ENCODE assay signal across 8 cellular contexts in the genomic region with DNA sequence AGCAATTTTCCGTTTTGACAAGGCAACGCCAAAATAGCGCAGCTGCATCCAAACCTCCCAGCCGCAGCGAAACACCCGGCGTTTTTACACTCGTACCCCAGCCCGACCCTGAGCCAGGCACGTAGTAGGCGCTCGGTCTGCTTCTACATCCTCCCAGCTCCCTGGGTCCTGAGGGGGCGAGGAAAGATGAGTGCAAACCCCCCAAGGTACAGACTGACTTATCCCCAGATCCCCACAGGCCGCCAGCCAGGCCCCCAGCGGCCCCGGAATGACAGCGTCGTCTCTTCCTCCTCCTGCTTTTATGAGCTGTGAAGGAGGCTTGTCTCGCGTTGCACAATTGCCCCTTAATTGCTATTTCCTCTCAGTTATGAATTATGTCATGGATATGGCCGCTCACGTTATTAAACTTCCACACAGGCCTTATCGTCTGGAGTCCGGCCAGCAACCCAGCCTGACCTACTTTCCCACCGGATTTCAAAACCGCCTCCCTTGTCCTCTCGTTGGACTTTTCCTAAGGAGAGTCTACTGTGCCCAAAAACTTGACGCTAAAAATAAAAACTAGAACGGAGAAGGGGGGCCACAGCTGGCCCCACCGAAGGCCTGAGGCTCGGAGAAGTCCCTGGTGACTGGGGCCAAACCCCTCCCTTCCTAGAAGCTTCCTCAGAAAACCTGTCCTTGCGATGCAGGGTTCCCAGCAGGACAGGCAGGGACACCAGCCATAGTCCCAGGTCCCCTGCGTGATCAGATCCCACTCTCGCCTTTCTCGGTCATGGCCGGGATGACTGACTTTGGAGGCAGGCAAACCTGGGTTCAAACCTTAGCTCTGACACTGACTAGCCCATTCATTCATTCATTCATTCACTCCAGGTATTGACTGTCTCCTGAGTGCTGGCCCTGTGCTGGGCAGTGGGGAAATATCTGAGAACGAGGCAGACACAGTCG.
DNase-seq lines count a peak whose midpoint lies in the region; ATAC-seq and TF ChIP-seq lines count a peak whose summit lies in the region.

No MANE protein-coding gene starts in this region.

- H3K27ac Mint-ChIP-seq in stimulated activated effector memory CD8-positive, alpha-beta T cell treated with anti-CD3 and anti-CD28 coated beads, Interleukin-12 subunit alpha, Interleukin-12 subunit beta, amount 100 ng/mL, for 72 hours: peak overlapping the region; percentile 38

- DNase-seq in HS-5 (ENCODE audit: low read depth): peak; percentile 96
- peak; percentile 99 for DNase-seq in right atrium auricular region (ENCODE audit: low spot score)
- DNase-seq in stimulated activated effector memory CD8-positive, alpha-beta T cell treated with anti-CD3 and anti-CD28 coated beads, Interleukin-12 subunit alpha, Interleukin-12 subunit beta, amount 100 ng/mL, for 72 hours (ENCODE audit: low spot score in 2 of 2): no peak
- no peak for DNase-seq in WERI-Rb-1
- no peak for DNase-seq in occipital lobe (lab: John Stamatoyannopoulos, UW)
- DNase-seq in activated effector memory CD4-positive, alpha-beta T cell treated with Interleukin-2 at 50 U/mL for 16 hours: no peak

- H3K4me3 Mint-ChIP-seq in stimulated activated effector memory CD8-positive, alpha-beta T cell treated with anti-CD3 and anti-CD28 coated beads, Interleukin-12 subunit alpha, Interleukin-12 subunit beta, amount 100 ng/mL, for 72 hours: no peak overlapping the region

- H3K9me3 ChIP-seq in right atrium auricular region (no peaks in the 10 kb centered on the region), WERI-Rb-1 (ENCODE audit: severe bottlenecking) (no peaks in the 10 kb centered on the region)

- H3K36me3 Mint-ChIP-seq in stimulated activated effector memory CD8-positive, alpha-beta T cell treated with anti-CD3 and anti-CD28 coated beads, Interleukin-12 subunit alpha, Interleukin-12 subunit beta, amount 100 ng/mL, for 72 hours: no peaks in the 10 kb centered on the region

- H3K4me1 Mint-ChIP-seq in stimulated activated effector memory CD8-positive, alpha-beta T cell treated with anti-CD3 and anti-CD28 coated beads, Interleukin-12 subunit alpha, Interleukin-12 subunit beta, amount 100 ng/mL, for 72 hours: peaks cover 60% of the 10 kb centered on the region

- TF ChIP-seq CTCF in right atrium auricular region (IDR thresholded peaks at IDR 0.05): no peak
- no peak for TF ChIP-seq CTCF in WERI-Rb-1 (IDR thresholded peaks at IDR 0.05; ENCODE audit: low read depth, low read length)

- H3K9me3 Mint-ChIP-seq in stimulated activated effector memory CD8-positive, alpha-beta T cell treated with anti-CD3 and anti-CD28 coated beads, Interleukin-12 subunit alpha, Interleukin-12 subunit beta, amount 100 ng/mL, for 72 hours: no peaks in the 10 kb centered on the region

- H3K27ac ChIP-seq in right atrium auricular region (peak overlapping the region; percentile 85 to 87), WERI-Rb-1 (no peak overlapping the region)

- ATAC-seq in SK-N-SH treated with all-trans-retinoic acid at 6 μM for 48 hours (peak; percentile 34; the same call in 2 of the 3 replicates), GM21367 (IDR thresholded peaks at IDR 0.05; ENCODE audit: unreplicated experiment) (no peak)
- no peak for ATAC-seq in stimulated activated effector memory CD8-positive, alpha-beta T cell treated with anti-CD3 and anti-CD28 coated beads, Interleukin-12 subunit alpha, Interleukin-12 subunit beta, amount 100 ng/mL, for 72 hours

- no peaks in the 10 kb centered on the region for H3K36me3 ChIP-seq in right atrium auricular region
- H3K36me3 ChIP-seq in WERI-Rb-1: no peaks in the 10 kb centered on the region

- peaks cover 0 to 30% of the 10 kb centered on the region in 2 donors for H3K4me1 ChIP-seq in right atrium auricular region

- H3K4me3 ChIP-seq in right atrium auricular region (peak overlapping the region; percentile 5 to 35), WERI-Rb-1 (ENCODE audit: low read depth, low read length) (no peak overlapping the region)

- H3K27me3 ChIP-seq in right atrium auricular region (no peaks in the 10 kb centered on the region), WERI-Rb-1 (ENCODE audit: insufficient read depth, low read depth, severe bottlenecking) (no peaks in the 10 kb centered on the region)

TF ChIP-seq in SK-N-SH treated with all-trans-retinoic acid at 6 μM for 48 hours, 23 proteins besides CTCF, POLR2A, EP300 and RAD21:
- no peak for TF ChIP-seq POU6F1 (CRISPR knock-in tag; IDR thresholded peaks at IDR 0.05; ENCODE audit: borderline replicate concordance, low read depth)
- peak; percentile 63; the same call in 1 of the 2 replicates for TF ChIP-seq CREB5 (CRISPR knock-in tag; IDR thresholded peaks at IDR 0.05; ENCODE audit: low read depth)
- peak; percentile 65; the same call in 1 of the 2 replicates for TF ChIP-seq ISL1 (CRISPR knock-in tag; IDR thresholded peaks at IDR 0.05)

Comparison
In these comparisons a context has a peak if more than half of its experiments do, and no peak if none do; other contexts are left out.
1. DNase-seq: peak in HS-5 (single experiment) and right atrium auricular region (single experiment); none in stimulated activated effector memory CD8-positive, alpha-beta T cell treated with anti-CD3 and anti-CD28 coated beads, Interleukin-12 subunit alpha, Interleukin-12 subunit beta, amount 100 ng/mL, for 72 hours (0 of 2), WERI-Rb-1 (single experiment), occipital lobe (single experiment) and activated effector memory CD4-positive, alpha-beta T cell treated with Interleukin-2 at 50 U/mL for 16 hours (single experiment).